ENCODE assay signal across 21 cellular contexts in genomic region chr3:62159056-62159455, GRCh38.
A peak's percentile ranks its signal among the peaks of the same experiment; 100 is the strongest.
DNase-seq lines count a peak whose midpoint lies in the region; ATAC-seq, FAIRE-seq and TF ChIP-seq lines count a peak whose summit lies in the region.
"Had no signal": no experiment of that assay in that cellular context is flagged by ENCODE, and none has a peak within 500 bp of the region (broad histone marks: within the 10 kb centered on the region; RNA-seq: fewer than 3 reads in every experiment).

No MANE protein-coding gene starts in this region.

- H4K20me1 ChIP-seq in endothelial cell of umbilical vein (replicated peaks; ENCODE audit: control insufficient read depth, extremely low read depth, insufficient read depth, low read length), result no peaks in the 10 kb centered on the region

- BruUV-seq in endothelial cell of umbilical vein (replicated peaks; lab: Mats Ljungman, UMichigan), result no TSS peak

- H2BK5ac ChIP-seq in mesendoderm (ENCODE audit: low read length), result no peak overlapping the region

- H3K56ac ChIP-seq in mesendoderm (ENCODE audit: low read length), result no peak overlapping the region

- peaks cover 58% of the 10 kb centered on the region for H3K4me1 ChIP-seq in adipocyte (ENCODE audit: control insufficient read depth, insufficient read depth, low read length)
- H3K4me1 ChIP-seq in endothelial cell of umbilical vein (ENCODE audit: control insufficient read depth, extremely low read depth, insufficient read depth, low read length), result peaks cover 33% of the 10 kb centered on the region
- peaks cover 3% of the 10 kb centered on the region for H3K4me1 ChIP-seq in prostate gland (replicated peaks)
- H3K4me1 ChIP-seq in thyroid gland, result peaks cover 0 to 4% of the 10 kb centered on the region in 2 donors
- H3K4me1 ChIP-seq in mesendoderm (ENCODE audit: control insufficient read depth, low read depth, low read length), result no peaks in the 10 kb centered on the region
- H3K4me1 ChIP-seq: HAP-1 had no signal

- FAIRE-seq in endothelial cell of umbilical vein (lab: Jason Lieb, UNC), result peak; percentile 59

- dilution Hi-C loops in endothelial cell of umbilical vein (cut with MboI; ENCODE audit: extremely low pct_ligation_motif_present, low sequenced_read_pairs), result no loop called here

- H3K36me3 ChIP-seq in adipocyte (ENCODE audit: control insufficient read depth, insufficient read depth, low read length, severe bottlenecking), result peaks cover 13% of the 10 kb centered on the region
- no peaks in the 10 kb centered on the region for H3K36me3 ChIP-seq in endothelial cell of umbilical vein (ENCODE audit: control insufficient read depth in 2 of 2, extremely low read depth in 1 of 2, insufficient read depth in 2 of 2, low read length in 2 of 2)
- H3K36me3 ChIP-seq in prostate gland, result no peaks in the 10 kb centered on the region
- H3K36me3 ChIP-seq in thyroid gland, result no peaks in the 10 kb centered on the region
- H3K36me3 ChIP-seq in mesendoderm (ENCODE audit: control insufficient read depth, insufficient read depth, low read length), result no peaks in the 10 kb centered on the region
- H3K36me3 ChIP-seq: HAP-1 had no signal

- TF ChIP-seq POLR2A in endothelial cell of umbilical vein (IDR thresholded peaks at IDR 0.05; ENCODE audit: low read depth, low read length) (no peak), prostate gland (IDR thresholded peaks at IDR 0.05) (no peak), thyroid gland (IDR thresholded peaks at IDR 0.05) (no peak)

- no peak overlapping the region for H4K5ac ChIP-seq in mesendoderm (ENCODE audit: low read length)

- H3K79me2 ChIP-seq in endothelial cell of umbilical vein (ENCODE audit: control insufficient read depth, insufficient read depth, low read length), result no peaks in the 10 kb centered on the region
- H3K79me2 ChIP-seq in mesendoderm (ENCODE audit: control insufficient read depth, insufficient read depth, low read length), result no peaks in the 10 kb centered on the region

- TF ChIP-seq CTCF in endothelial cell of umbilical vein (IDR thresholded peaks at IDR 0.05; ENCODE audit: extremely low read depth in 1 of 2, insufficient read depth in 1 of 2, low read depth in 1 of 2, low read length in 2 of 2) (no peak), prostate gland (IDR thresholded peaks at IDR 0.05) (no peak), thyroid gland (IDR thresholded peaks at IDR 0.05) (no peak)

- POLR2A ChIA-PET in endothelial cell of umbilical vein (lab: Charles Lee), result interaction anchor here (0.9 kb wide), 1 partner anchor 11 kb away, joined by 3 read pairs; no protein-coding TSS in a partner anchor

- no peak overlapping the region for H2BK120ac ChIP-seq in mesendoderm (ENCODE audit: low read depth, low read length)

- H2AFZ ChIP-seq in endothelial cell of umbilical vein (ENCODE audit: low read depth, low read length), result no peak overlapping the region

- H3K4me2 ChIP-seq in endothelial cell of umbilical vein (ENCODE audit: insufficient read depth, low read length) (peak overlapping the region; percentile 73), mesendoderm (ENCODE audit: low read length) (no peak overlapping the region)
- H3K4me2 ChIP-seq: smooth muscle cell had no signal

- no peak for DNase-seq in adipocyte (ENCODE audit: low read depth)
- DNase-seq in endothelial cell of umbilical vein (ENCODE audit: low read depth, low spot score), result no peak
- DNase-seq in prostate gland (ENCODE audit: low spot score), result no peak
- no peak for DNase-seq in thyroid gland
- no peak for DNase-seq in left lobe of liver (ENCODE audit: low spot score)
- DNase-seq in mesendoderm, result no peak
- DNase-seq in stimulated activated CD4-positive, alpha-beta T cell treated with anti-CD3 and anti-CD28 coated beads, Interleukin-4, amount 100 ng/mL, for 4 hours, result no peak
- DNase-seq: activated CD4-positive, alpha-beta T cell treated with anti-CD3 and anti-CD28 coated beads, Interleukin-2, amount 10 ng/mL, durations not matched to agents 24 days and 14 days; activated naive CD4-positive, alpha-beta T cell treated with anti-CD3 and anti-CD28 coated beads for 36 hours; activated T-cell treated with anti-CD3 and anti-CD28 coated beads, Interleukin-2, amount 50 U/mL, for 72 hours; CD4-positive, alpha-beta T cell; DMS 273 treated with DMSO at 0.1 percent for 48 hours; kidney glomerular epithelial cell; midbrain; NCI-H1105 treated with DMSO at 0.1 percent for 48 hours; NCI-H2081; SHP77 treated with DMSO at 0.1 percent for 48 hours; T-helper 1 cell had no signal

- no peaks in the 10 kb centered on the region for H3K27me3 ChIP-seq in adipocyte (replicated peaks; ENCODE audit: control insufficient read depth, insufficient read depth, low read length)
- no peaks in the 10 kb centered on the region for H3K27me3 ChIP-seq in endothelial cell of umbilical vein (ENCODE audit: control insufficient read depth in 2 of 2, insufficient read depth in 2 of 2, low read length in 2 of 2)
- no peaks in the 10 kb centered on the region for H3K27me3 ChIP-seq in prostate gland (replicated peaks; ENCODE audit: insufficient read depth)
- H3K27me3 ChIP-seq in thyroid gland, result no peaks in the 10 kb centered on the region
- H3K27me3 ChIP-seq in mesendoderm (ENCODE audit: insufficient read depth, low read length, poor library complexity), result no peaks in the 10 kb centered on the region

- H3K18ac ChIP-seq in mesendoderm (ENCODE audit: low read length), result no peak overlapping the region

- no peak overlapping the region for H3K4ac ChIP-seq in mesendoderm (ENCODE audit: low read depth, low read length)

- CTCF ChIA-PET in endothelial cell of umbilical vein (lab: Charles Lee), result interaction anchor here (0.7 to 3.7 kb wide), 9 partner anchors 11 to 595 kb away, joined by 3 to 30 read pairs (median 7); no protein-coding TSS in a partner anchor

- no peak overlapping the region for H2BK15ac ChIP-seq in mesendoderm (replicated peaks; ENCODE audit: low read depth)

- peak overlapping the region; percentile 76 for H3K9ac ChIP-seq in adipocyte (ENCODE audit: low read length)
- H3K9ac ChIP-seq in endothelial cell of umbilical vein (replicated peaks; ENCODE audit: extremely low read depth, insufficient read depth, low read length), result peak overlapping the region; percentile 79
- H3K9ac ChIP-seq in mesendoderm (ENCODE audit: low read length), result no peak overlapping the region

- no peak overlapping the region for H3K23ac ChIP-seq in mesendoderm (ENCODE audit: low read length)

- peak overlapping the region; percentile 42 for H3K4me3 ChIP-seq in adipocyte (ENCODE audit: low read length)
- H3K4me3 ChIP-seq in endothelial cell of umbilical vein (replicated peaks in 1 of 3; ENCODE audit: insufficient read depth in 1 of 3, low read depth in 1 of 3, low read length in 3 of 3), result no peak overlapping the region
- no peak overlapping the region for H3K4me3 ChIP-seq in prostate gland
- H3K4me3 ChIP-seq in thyroid gland (replicated peaks in 1 of 3), result no peak overlapping the region
- no peak overlapping the region for H3K4me3 ChIP-seq in mesendoderm (ENCODE audit: low read length)
- H3K4me3 ChIP-seq: HAP-1, smooth muscle cell had no signal

- H3K9me3 ChIP-seq in adipocyte (ENCODE audit: control insufficient read depth, low read length) (no peaks in the 10 kb centered on the region), endothelial cell of umbilical vein (replicated peaks; ENCODE audit: control insufficient read depth, insufficient read depth, low read length) (no peaks in the 10 kb centered on the region), prostate gland (no peaks in the 10 kb centered on the region), thyroid gland (no peaks in the 10 kb centered on the region)
- H3K9me3 ChIP-seq: HAP-1 had no signal

- no peak overlapping the region for H4K8ac ChIP-seq in mesendoderm (ENCODE audit: low read depth, low read length)

- intact Hi-C loops in endothelial cell of umbilical vein (cut with micrococcal nuclease), result loop anchor here (1.0 kb wide), 3 partner anchors 15 to 28 kb away; no protein-coding TSS in a partner anchor
- intact Hi-C loops in prostate gland (cut with DNase I), result loop anchor here (2.0 kb wide), 1 partner anchor 60 kb away; no protein-coding TSS in a partner anchor
- intact Hi-C loops in thyroid gland (cut with DNase I), result no loop called here

- ATAC-seq in left lobe of liver, result no peak
- no peak for ATAC-seq in GM21367 (IDR thresholded peaks at IDR 0.05; ENCODE audit: unreplicated experiment)
- ATAC-seq: activated T-cell treated with anti-CD3 and anti-CD28 coated beads, Interleukin-2, amount 50 U/mL, for 72 hours had no signal

- H3K79me1 ChIP-seq in mesendoderm (ENCODE audit: low read length), result no peaks in the 10 kb centered on the region

- H3K27ac ChIP-seq in endothelial cell of umbilical vein (ENCODE audit: insufficient read depth, low read depth, low read length) (peak overlapping the region; percentile 94), prostate gland (peak overlapping the region; percentile 60 to 63), thyroid gland (peak overlapping the region in 2 of 3 donors; percentile 46 to 54), mesendoderm (ENCODE audit: low read depth, low read length) (no peak overlapping the region)

- no peaks in the 10 kb centered on the region for H3K9me1 ChIP-seq in endothelial cell of umbilical vein (replicated peaks; ENCODE audit: control insufficient read depth, extremely low read depth, insufficient read depth, low read length)

- no peak overlapping the region for H2AK5ac ChIP-seq in mesendoderm (ENCODE audit: low read length)

- 70% methylated on average over 3 of the region's 3 CpGs for WGBS in prostate gland
- 75 to 81% methylated on average over 3 of the region's 3 CpGs for WGBS in thyroid gland, 2 donors
- no CpG with 5 or more reads among the region's 3 CpGs for WGBS in mesendoderm (ENCODE audit: extremely low coverage, insufficient coverage, low lambda C conversion rate)

TF ChIP-seq in endothelial cell of umbilical vein, 7 proteins besides CTCF, POLR2A, EP300 and RAD21:
- TF ChIP-seq POLR2AphosphoS5 (IDR thresholded peaks at IDR 0.05; ENCODE audit: insufficient read depth, low read depth, low read length), result no peak
- no peak for TF ChIP-seq FOS (IDR thresholded peaks at IDR 0.05; ENCODE audit: borderline replicate concordance, insufficient read depth, low read length)
- TF ChIP-seq MAX (IDR thresholded peaks at IDR 0.05; ENCODE audit: insufficient read depth, insufficient read length), result no peak
- TF ChIP-seq GATA2 (IDR thresholded peaks at IDR 0.05; ENCODE audit: insufficient read depth, insufficient read length, low read depth, low read length), result no peak
- TF ChIP-seq EZH2 (IDR thresholded peaks at IDR 0.05; ENCODE audit: borderline replicate concordance, low read depth, low read length, severe bottlenecking), result no peak
- TF ChIP-seq MYC (IDR thresholded peaks at IDR 0.05; ENCODE audit: low read depth, low read length), result no peak
- TF ChIP-seq JUN (IDR thresholded peaks at IDR 0.05; ENCODE audit: borderline replicate concordance, insufficient read depth, insufficient read length, low read depth), result no peak
TF ChIP-seq in endothelial cell of umbilical vein: peak in this region for 0.
